8 cellular contexts compared by ENCODE assay signal in the genomic region with DNA sequence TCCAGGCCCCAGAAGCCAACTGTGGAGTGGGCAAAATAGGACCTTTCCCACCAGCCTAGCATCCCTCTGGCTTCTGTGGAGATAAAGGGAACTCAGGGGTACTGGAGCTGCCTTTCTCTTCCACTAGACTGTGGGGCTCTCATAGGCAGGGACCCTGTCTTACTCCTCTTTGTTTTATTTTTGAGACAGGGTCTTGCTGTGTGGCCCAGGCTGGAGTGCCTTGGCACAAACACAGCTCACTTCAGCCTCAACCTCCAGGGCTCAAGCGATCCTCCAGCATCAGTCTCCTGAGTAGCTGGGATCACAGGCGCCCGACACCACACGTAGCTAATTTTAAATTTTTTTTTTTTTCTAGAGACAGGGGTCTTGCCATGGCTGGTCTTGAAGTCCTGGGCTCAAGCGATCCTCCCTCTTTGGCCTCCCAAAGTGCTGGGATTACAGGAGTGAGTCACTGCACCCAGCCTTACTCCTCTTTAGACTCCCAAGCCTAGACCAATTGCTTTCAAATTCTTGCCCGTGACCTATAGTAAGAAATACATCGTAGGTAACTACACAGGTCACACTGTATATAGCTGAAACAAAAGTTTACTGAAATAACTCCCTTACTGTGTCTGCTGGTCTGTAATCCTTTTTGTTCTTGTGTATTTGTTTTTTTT. TPM values are rescaled to one million over a fixed set of nuclear protein-coding genes. Genes with fewer than 3 reads are reported as not detected.
DNase-seq lines count a peak whose midpoint lies in the region; ATAC-seq, FAIRE-seq and TF ChIP-seq lines count a peak whose summit lies in the region.
"Had no signal": no experiment of that assay in that cellular context is flagged by ENCODE, and none has a peak within 500 bp of the region (broad histone marks: within the 10 kb centered on the region; RNA-seq: fewer than 3 reads in every experiment).

No MANE protein-coding gene starts in this region.

- H3K27ac ChIP-seq in HEK293 (ENCODE audit: extremely low read depth, low read depth, low read length) (peak overlapping the region; percentile 96; the same call in 1 of the 2 replicates), right cardiac atrium (ENCODE audit: low read length) (peak overlapping the region; percentile 32), stomach (peak overlapping the region; percentile 94 to 97 (median 95)), Peyer's patch (peak overlapping the region in 2 of 4 donors; percentile 92 to 94)

- POLR2A ChIA-PET in HEK293 (lab: Yijun Ruan, JAX), result interaction anchor here (0.9 to 4.0 kb wide), 3 partner anchors 10 to 158 kb away, joined by 3 to 45 read pairs (median 8); no protein-coding TSS in a partner anchor
- POLR2A ChIA-PET in activated CD8-positive, alpha-beta T cell treated with anti-CD3 and anti-CD28 coated beads for 36 hours (lab: Charles Lee), result interaction anchor here (0.6 to 2.5 kb wide), 8 partner anchors 10 to 276 kb away, joined by 3 to 7 read pairs (median 4); no protein-coding TSS in a partner anchor

- TF ChIP-seq CTCF in HEK293 (tag by site-specific recombination; IDR thresholded peaks at IDR 0.05) (no peak), stomach (IDR thresholded peaks at IDR 0.05) (no peak), Peyer's patch (IDR thresholded peaks at IDR 0.05) (no peak), BE2C (IDR thresholded peaks at IDR 0.05; ENCODE audit: low read depth, low read length) (no peak)
- TF ChIP-seq CTCF in activated CD8-positive, alpha-beta T cell treated with anti-CD3 and anti-CD28 coated beads for 36 hours (IDR thresholded peaks at IDR 0.05), result no peak

- WGBS in right cardiac atrium, result 88% methylated on average over 7 of the region's 7 CpGs
- WGBS in stomach, 5 donors, result 81 to 88% (median 87%) methylated on average over 7 of the region's 7 CpGs

- no peak for ATAC-seq in activated CD8-positive, alpha-beta T cell treated with anti-CD3 and anti-CD28 coated beads for 36 hours
- no peak for ATAC-seq in right cardiac atrium

- peaks cover 3% of the 10 kb centered on the region for H3K36me3 Mint-ChIP-seq in activated CD8-positive, alpha-beta T cell treated with anti-CD3 and anti-CD28 coated beads for 36 hours (ENCODE audit: low read depth)

- no peak overlapping the region for H3K4me3 ChIP-seq in HEK293 (ENCODE audit: low read depth, low read length)
- no peak overlapping the region for H3K4me3 ChIP-seq in right cardiac atrium (ENCODE audit: low read length)
- peak overlapping the region in 2 of 4 donors; percentile 80 to 81 for H3K4me3 ChIP-seq in stomach
- peak overlapping the region in 1 of 4 donors; percentile 93 for H3K4me3 ChIP-seq in Peyer's patch
- H3K4me3 ChIP-seq in BE2C (ENCODE audit: low read depth, low read length), result no peak overlapping the region; the same call in 1 of the 2 replicates

- H3K4me1 ChIP-seq in HEK293 (ENCODE audit: control insufficient read depth, insufficient read depth, low read length) (peaks cover 21% of the 10 kb centered on the region), right cardiac atrium (ENCODE audit: control insufficient read depth, insufficient read depth, low read length) (peaks cover 20% of the 10 kb centered on the region), stomach (peaks cover 42 to 60% (median 53%) of the 10 kb centered on the region in 4 donors), Peyer's patch (peaks cover 4 to 43% (median 8%) of the 10 kb centered on the region in 4 donors), BE2C (peaks cover 17% of the 10 kb centered on the region)

- H3K4me1 Mint-ChIP-seq in activated CD8-positive, alpha-beta T cell treated with anti-CD3 and anti-CD28 coated beads for 36 hours (ENCODE audit: low read depth), result peaks cover 39% of the 10 kb centered on the region

- CTCF ChIA-PET in HEK293 (lab: Yijun Ruan, JAX), result interaction anchor here (0.6 to 1.7 kb wide), 5 partner anchors 36 to 352 kb away, joined by 3 to 4 read pairs (median 3); no protein-coding TSS in a partner anchor
- CTCF ChIA-PET in activated CD8-positive, alpha-beta T cell treated with anti-CD3 and anti-CD28 coated beads for 36 hours (lab: Charles Lee), result interaction anchor here (0.6 to 2.8 kb wide), 2 partner anchors 8 to 355 kb away, joined by 4 to 22 read pairs; no protein-coding TSS in a partner anchor

- no peak for DNase-seq in activated CD8-positive, alpha-beta T cell treated with anti-CD3 and anti-CD28 coated beads for 36 hours
- peak in 1 of 3 donors; percentile 20 for DNase-seq in right cardiac atrium
- no peak for DNase-seq in stomach
- DNase-seq in H54 (ENCODE audit: insufficient read length, low spot score), result no peak
- no peak for DNase-seq in Peyer's patch
- no peak for DNase-seq in BE2C

- TF ChIP-seq EP300 in stomach (IDR thresholded peaks at IDR 0.05), result no peak

- TF ChIP-seq POLR2A in stomach (IDR thresholded peaks at IDR 0.05) (no peak), H54 (IDR thresholded peaks at IDR 0.05; ENCODE audit: low read depth, low read length) (no peak), Peyer's patch (IDR thresholded peaks at IDR 0.05) (no peak)

- no peak for FAIRE-seq in H54 (lab: Jason Lieb, UNC)
- FAIRE-seq: endometrium had no signal

- H3K27me3 Mint-ChIP-seq in activated CD8-positive, alpha-beta T cell treated with anti-CD3 and anti-CD28 coated beads for 36 hours, result no peaks in the 10 kb centered on the region

- peaks cover 4 to 9% of the 10 kb centered on the region in 2 experiments; a peak in 2 of 3 replicates for H3K36me3 ChIP-seq in HEK293 (ENCODE audit: control insufficient read depth in 2 of 2, insufficient read depth in 1 of 2, low read length in 2 of 2)
- no peaks in the 10 kb centered on the region for H3K36me3 ChIP-seq in stomach
- H3K36me3 ChIP-seq in Peyer's patch, result no peaks in the 10 kb centered on the region
- H3K36me3 ChIP-seq in BE2C, result no peaks in the 10 kb centered on the region

- H3K9me3 ChIP-seq in HEK293 (ENCODE audit: control insufficient read depth, insufficient read depth, low read depth, low read length) (no peaks in the 10 kb centered on the region), right cardiac atrium (ENCODE audit: control insufficient read depth, low read length) (no peaks in the 10 kb centered on the region), stomach (no peaks in the 10 kb centered on the region), Peyer's patch (no peaks in the 10 kb centered on the region), BE2C (no peaks in the 10 kb centered on the region)

- H3K27me3 ChIP-seq in right cardiac atrium (ENCODE audit: control insufficient read depth, insufficient read depth) (no peaks in the 10 kb centered on the region), stomach (no peaks in the 10 kb centered on the region), Peyer's patch (no peaks in the 10 kb centered on the region), BE2C (no peaks in the 10 kb centered on the region)

- no peaks in the 10 kb centered on the region for H3K9me3 Mint-ChIP-seq in activated CD8-positive, alpha-beta T cell treated with anti-CD3 and anti-CD28 coated beads for 36 hours

- H3K4me3 Mint-ChIP-seq in activated CD8-positive, alpha-beta T cell treated with anti-CD3 and anti-CD28 coated beads for 36 hours, result peak overlapping the region; percentile 80

- peak overlapping the region; percentile 88 for H3K27ac Mint-ChIP-seq in activated CD8-positive, alpha-beta T cell treated with anti-CD3 and anti-CD28 coated beads for 36 hours

- intact Hi-C loops in activated CD8-positive, alpha-beta T cell treated with anti-CD3 and anti-CD28 coated beads for 36 hours (cut with micrococcal nuclease), result loop anchor here (5.0 kb wide), 1 partner anchor 173 kb away; no protein-coding TSS in a partner anchor
- intact Hi-C loops in right cardiac atrium (cut with DNase I), result loop anchor here in 3 of 4 donors (5.0 to 10.0 kb wide), 7 partner anchors 101 to 353 kb away; partner anchors contain the start of genes ATPAF2 (in 2 of the 3) and GID4 (in 2 of the 3)
- intact Hi-C loops in stomach (cut with DNase I; ENCODE audit: low total_unique reads), result loop anchor here (10.0 kb wide), 1 partner anchor 101 kb away; no protein-coding TSS in a partner anchor

TF ChIP-seq in HEK293, 187 proteins besides CTCF, POLR2A, EP300 and RAD21:
- no peak for TF ChIP-seq ZNF10 (tag by site-specific recombination; IDR thresholded peaks at IDR 0.05)
- TF ChIP-seq ZNF24 (tag by site-specific recombination; IDR thresholded peaks at IDR 0.05), result no peak
- TF ChIP-seq GLIS2 (tag by site-specific recombination; IDR thresholded peaks at IDR 0.05), result peak; percentile 7; the same call in 1 of the 2 replicates
- peak; percentile 89 for TF ChIP-seq ZNF121 (tag by site-specific recombination; IDR thresholded peaks at IDR 0.05)
- peak; percentile 25; the same call in 1 of the 2 replicates for TF ChIP-seq GLIS1 (tag by site-specific recombination; IDR thresholded peaks at IDR 0.05)
- no peak for TF ChIP-seq ZNF692 (tag by site-specific recombination; IDR thresholded peaks at IDR 0.05)
- peak; percentile 57 for TF ChIP-seq WT1 (tag by site-specific recombination; IDR thresholded peaks at IDR 0.05)
- TF ChIP-seq GLI2 (tag by site-specific recombination; IDR thresholded peaks at IDR 0.05; ENCODE audit: borderline replicate concordance, low read depth), result no peak

RNA-seq across cellular contexts. Expression of gene RAI1, which starts 2.6 kb away (rescaled TPM):
- total RNA-seq in activated CD8-positive, alpha-beta T cell treated with anti-CD3 and anti-CD28 coated beads for 36 hours, result 10 to 100 TPM; 18.1 to 20.3 TPM
- total RNA-seq in right cardiac atrium (10 to 100 TPM; 18.2 to 26.8 (median 23.4) TPM), stomach (10 to 100 TPM; 19.1 to 94.5 (median 46.9) TPM), Peyer's patch (10 to 100 TPM; 12.8 to 51.2 (median 47.6) TPM)
- polyA plus RNA-seq in right cardiac atrium (18.8 TPM), stomach (10 to 100 TPM in 2 of 3 donors, 1 to 10 TPM in 1; 4.6 to 12.5 (median 12.0) TPM)
- 26.3 TPM for polyA plus RNA-seq in BE2C (2012; ENCODE audit: insufficient read depth, insufficient read length, low read depth)
